8 cellular contexts compared by ENCODE assay signal in the genomic region with DNA sequence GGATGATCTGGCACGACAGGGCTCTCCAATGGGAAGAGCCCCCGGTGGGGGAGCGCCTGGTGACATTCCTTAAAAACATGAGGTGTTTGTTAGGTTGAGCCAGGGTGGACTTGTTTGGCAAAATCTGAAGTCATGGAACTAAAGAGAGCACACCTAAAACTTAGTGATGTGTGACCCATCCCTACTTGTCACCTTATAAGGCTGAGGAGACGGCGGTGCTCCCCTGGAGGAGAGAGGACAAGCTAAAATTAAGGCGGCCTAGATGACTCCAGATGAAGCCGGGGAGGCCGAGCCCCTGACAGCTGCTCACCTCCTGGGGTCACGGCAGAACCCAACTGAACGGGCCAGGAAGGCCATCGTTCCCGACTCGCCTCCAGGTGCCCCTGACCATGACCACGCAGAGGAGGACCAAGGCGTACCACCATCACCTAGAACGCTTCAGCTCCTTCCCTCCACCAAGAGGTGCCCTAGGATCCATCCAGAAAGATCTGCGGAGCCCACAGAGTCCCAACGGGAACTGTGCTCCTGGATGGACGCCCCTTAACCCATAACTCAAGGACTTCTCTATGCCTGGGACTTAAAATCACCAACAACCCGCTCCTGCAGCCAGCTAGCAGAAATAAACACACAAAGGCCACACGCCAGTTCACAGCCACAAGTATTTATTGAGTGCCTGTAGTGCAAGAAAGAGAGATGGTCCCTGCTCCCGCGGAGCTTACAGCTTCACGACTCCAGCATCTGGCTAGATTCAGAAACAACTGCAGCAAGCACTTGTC. TPM values are rescaled to one million over a fixed set of nuclear protein-coding genes. Genes with fewer than 3 reads are reported as not detected.
DNase-seq lines count a peak whose midpoint lies in the region; ATAC-seq and TF ChIP-seq lines count a peak whose summit lies in the region.

No MANE protein-coding gene starts in this region.

- H3K9ac ChIP-seq in muscle layer of colon (ENCODE audit: low read length): peak overlapping the region; percentile 67

- H3K27ac ChIP-seq in caudate nucleus (ENCODE audit: low read depth, low read length) (peak overlapping the region; percentile 76), muscle layer of colon (ENCODE audit: low read depth, low read length) (peak overlapping the region; percentile 76)

- TF ChIP-seq CTCF in AG10803 (conservative IDR thresholded peaks at IDR 0.05; ENCODE audit: low read length): no peak

- no peaks in the 10 kb centered on the region for H3K27me3 ChIP-seq in muscle layer of colon (ENCODE audit: control insufficient read depth in 1 of 2, insufficient read depth in 2 of 2, low read length in 2 of 2)

- peak overlapping the region; percentile 61 for H3K4me3 ChIP-seq in AG10803 (ENCODE audit: low read length)
- H3K4me3 ChIP-seq in Jurkat, Clone E6-1 (ENCODE audit: low read length): peak overlapping the region; percentile 49
- H3K4me3 ChIP-seq in muscle layer of colon (ENCODE audit: low read depth in 1 of 2, low read length in 2 of 2): peak overlapping the region; percentile 73 to 76

- H3K9me3 ChIP-seq in muscle layer of colon (ENCODE audit: low read length): no peaks in the 10 kb centered on the region

- ATAC-seq in HG02870 (IDR thresholded peaks at IDR 0.05; ENCODE audit: unreplicated experiment) (no peak), GM19328 (IDR thresholded peaks at IDR 0.05; ENCODE audit: unreplicated experiment) (no peak), GM21825 (IDR thresholded peaks at IDR 0.05; ENCODE audit: unreplicated experiment) (no peak), GM18868 (IDR thresholded peaks at IDR 0.05; ENCODE audit: unreplicated experiment) (no peak)

- DNase-seq in AG10803 (ENCODE audit: low read depth): no peak
- DNase-seq in Jurkat, Clone E6-1 (ENCODE audit: low read depth, low spot score): no peak
- no peak for DNase-seq in caudate nucleus (lab: John Stamatoyannopoulos, UW)

- peaks cover 4% of the 10 kb centered on the region for H3K36me3 ChIP-seq in muscle layer of colon (ENCODE audit: insufficient read depth, low read length)

- H3K4me1 ChIP-seq in muscle layer of colon (ENCODE audit: insufficient read depth, low read length): peaks cover 13% of the 10 kb centered on the region

RNA-seq across cellular contexts. Expression of a gene that starts 1.0 kb away (rescaled TPM):
- polyA plus RNA-seq in Jurkat, Clone E6-1 (2012; ENCODE audit: insufficient read depth, insufficient read length): 17.1 TPM
